In genomic region chr1:161525918-161526317, GRCh38 we compare ENCODE assay signal across 5 cellular contexts. TPM values are rescaled to one million over a fixed set of nuclear protein-coding genes. Genes with fewer than 3 reads are reported as not detected.
"Had no signal": no experiment of that assay in that cellular context is flagged by ENCODE, and none has a peak within 500 bp of the region (broad histone marks: within the 10 kb centered on the region; RNA-seq: fewer than 3 reads in every experiment).

No MANE protein-coding gene starts in this region.

RNA-seq across cellular contexts. Expression of gene FCGR3A, which starts 23.7 kb away (rescaled TPM):
- total RNA-seq: M059J, OCI-LY7, PC-3, SK-MEL-5 had no signal
- polyA plus RNA-seq: SK-N-SH had no signal
